Comparison of ENCODE assay signal across 33 cellular contexts in genomic region chr7:82906502-82906901, GRCh38.
"Had no signal": no experiment of that assay in that cellular context is flagged by ENCODE, and none has a peak within 500 bp of the region (broad histone marks: within the 10 kb centered on the region; RNA-seq: fewer than 3 reads in every experiment).

No MANE protein-coding gene starts in this region.

- ATAC-seq: activated CD4-positive, alpha-beta T cell treated with anti-CD3 and anti-CD28 coated beads for 36 hours; activated CD4-positive, CD25-positive, alpha-beta regulatory T cell treated with anti-CD3 and anti-CD28 coated beads, Interleukin-2, amount 50 U/mL, for 24 hours; activated CD8-positive, alpha-beta T cell treated with anti-CD3 and anti-CD28 coated beads for 36 hours; activated naive CD4-positive, alpha-beta T cell treated with anti-CD3 and anti-CD28 coated beads, Interleukin-2, amount 50 U/mL, for 72 hours; activated T-cell treated with anti-CD3 and anti-CD28 coated beads, Interleukin-2, amount 50 U/mL, for 4 hours; activated T-cell treated with anti-CD3 and anti-CD28 coated beads, Interleukin-2, amount 50 U/mL, for 72 hours; activated T-helper 17 cell treated with anti-CD3 and anti-CD28 coated beads, Interleukin-2, amount 50 U/mL, for 72 hours; T-helper 17 cell; WTC11 had no signal

- FAIRE-seq: bronchial epithelial cell had no signal

- DNase-seq: activated CD4-positive, alpha-beta memory T cell treated with anti-CD3 and anti-CD28 coated beads for 36 hours; activated CD4-positive, alpha-beta T cell treated with anti-CD3 and anti-CD28 coated beads for 1 hour; activated CD4-positive, alpha-beta T cell treated with anti-CD3 and anti-CD28 coated beads for 36 hours; activated CD4-positive, alpha-beta T cell treated with anti-CD3 and anti-CD28 coated beads, Interleukin-2, amount 10 ng/mL, durations not matched to agents 24 days and 14 days; activated CD4-positive, alpha-beta T cell treated with anti-CD3 and anti-CD28 coated beads, Interleukin-2, amount 50 U/mL, for 1 hour; activated CD4-positive, alpha-beta T cell treated with anti-CD3 and anti-CD28 coated beads, Interleukin-2, amount 50 U/mL, for 4 hours; activated CD4-positive, CD25-positive, alpha-beta regulatory T cell; activated CD8-positive, alpha-beta memory T cell treated with anti-CD3 and anti-CD28 coated beads, Interleukin-2, amount 50 U/mL, for 4 hours; activated CD8-positive, alpha-beta T cell treated with anti-CD3 and anti-CD28 coated beads for 36 hours; activated effector memory CD4-positive, alpha-beta T cell treated with anti-CD3 and anti-CD28 coated beads, Interleukin-2, amount 50 U/mL, for 16 hours; activated gamma-delta T cell treated with Interleukin-2 at 50 U/mL for 16 hours; activated naive CD4-positive, alpha-beta T cell; activated naive CD4-positive, alpha-beta T cell treated with anti-CD3 and anti-CD28 coated beads for 36 hours; activated naive CD4-positive, alpha-beta T cell treated with anti-CD3 and anti-CD28 coated beads, Interleukin-2, amount 50 U/mL, for 16 hours; activated naive CD8-positive, alpha-beta T cell treated with anti-CD3 and anti-CD28 coated beads for 36 hours; activated T-cell treated with anti-CD3 and anti-CD28 coated beads for 4 hours; activated T-cell treated with anti-CD3 and anti-CD28 coated beads, Interleukin-2, amount 50 U/mL, for 1 hour; activated T-cell treated with anti-CD3 and anti-CD28 coated beads, Interleukin-2, amount 50 U/mL, for 4 hours; activated T-cell treated with anti-CD3 and anti-CD28 coated beads, Interleukin-2, amount 50 U/mL, for 72 hours; adrenal gland; amygdala; anterior cingulate cortex; caudate nucleus; cerebellar nuclear complex; colonic mucosa; T-helper 17 cell; T1000; WERI-Rb-1 had no signal
